In the genomic region with DNA sequence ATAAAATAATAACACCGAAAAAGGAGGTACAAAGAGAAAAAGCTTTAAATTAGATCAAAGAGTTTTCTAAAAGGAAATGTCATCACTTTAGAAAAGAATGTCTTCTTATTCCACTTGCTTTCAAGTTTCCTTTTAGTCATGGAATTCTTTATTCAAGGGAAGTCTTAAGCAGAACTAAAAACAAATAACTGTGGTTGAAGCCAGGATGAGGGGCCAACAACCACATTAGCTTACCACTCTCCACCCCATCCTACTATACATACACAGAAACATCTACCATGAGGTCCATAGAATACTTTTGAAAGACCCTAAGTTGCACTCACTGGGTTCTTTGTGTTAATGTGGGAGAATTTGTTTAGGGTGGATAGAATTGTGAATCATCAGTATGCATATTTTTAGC, we compare ENCODE assay signal across 12 cellular contexts.
"Had no signal": no experiment of that assay in that cellular context is flagged by ENCODE, and none has a peak within 500 bp of the region (broad histone marks: within the 10 kb centered on the region; RNA-seq: fewer than 3 reads in every experiment).

No MANE protein-coding gene starts in this region.

- H3K4me3 Mint-ChIP-seq: activated naive CD4-positive, alpha-beta T cell treated with anti-CD3 and anti-CD28 coated beads, Interleukin-2, amount 50 U/mL, for 24 hours had no signal

- ATAC-seq: activated CD4-positive, CD25-positive, alpha-beta regulatory T cell treated with anti-CD3 and anti-CD28 coated beads, Interleukin-2, amount 50 U/mL, for 24 hours; left ventricle myocardium superior; pancreas had no signal

- H3K27me3 ChIP-seq: pancreas, tibial artery, uterus had no signal

- H3K36me3 ChIP-seq: pancreas, tibial artery, uterus had no signal

- H3K4me3 ChIP-seq: pancreas, tibial artery, uterus had no signal

- DNase-seq: effector CD4-positive, alpha-beta T cell; islet precursor cell; left ventricle myocardium superior; mesendoderm; pancreas; retina; small intestine; tibial artery; uterus had no signal

- FAIRE-seq: small intestine had no signal

- H3K36me3 Mint-ChIP-seq: activated naive CD4-positive, alpha-beta T cell treated with anti-CD3 and anti-CD28 coated beads, Interleukin-2, amount 50 U/mL, for 24 hours had no signal

- H3K9me3 ChIP-seq: pancreas, tibial artery, uterus had no signal

- H3K27ac ChIP-seq: epithelial cell of prostate, pancreas, tibial artery, uterus had no signal

- H3K27me3 Mint-ChIP-seq: activated naive CD4-positive, alpha-beta T cell treated with anti-CD3 and anti-CD28 coated beads, Interleukin-2, amount 50 U/mL, for 24 hours had no signal

- H3K4me1 ChIP-seq: pancreas, uterus had no signal

- H3K27ac Mint-ChIP-seq: activated naive CD4-positive, alpha-beta T cell treated with anti-CD3 and anti-CD28 coated beads, Interleukin-2, amount 50 U/mL, for 24 hours had no signal

- H3K4me1 Mint-ChIP-seq: activated naive CD4-positive, alpha-beta T cell treated with anti-CD3 and anti-CD28 coated beads, Interleukin-2, amount 50 U/mL, for 24 hours had no signal
